Comparison of ENCODE assay signal across 8 cellular contexts in the genomic region with DNA sequence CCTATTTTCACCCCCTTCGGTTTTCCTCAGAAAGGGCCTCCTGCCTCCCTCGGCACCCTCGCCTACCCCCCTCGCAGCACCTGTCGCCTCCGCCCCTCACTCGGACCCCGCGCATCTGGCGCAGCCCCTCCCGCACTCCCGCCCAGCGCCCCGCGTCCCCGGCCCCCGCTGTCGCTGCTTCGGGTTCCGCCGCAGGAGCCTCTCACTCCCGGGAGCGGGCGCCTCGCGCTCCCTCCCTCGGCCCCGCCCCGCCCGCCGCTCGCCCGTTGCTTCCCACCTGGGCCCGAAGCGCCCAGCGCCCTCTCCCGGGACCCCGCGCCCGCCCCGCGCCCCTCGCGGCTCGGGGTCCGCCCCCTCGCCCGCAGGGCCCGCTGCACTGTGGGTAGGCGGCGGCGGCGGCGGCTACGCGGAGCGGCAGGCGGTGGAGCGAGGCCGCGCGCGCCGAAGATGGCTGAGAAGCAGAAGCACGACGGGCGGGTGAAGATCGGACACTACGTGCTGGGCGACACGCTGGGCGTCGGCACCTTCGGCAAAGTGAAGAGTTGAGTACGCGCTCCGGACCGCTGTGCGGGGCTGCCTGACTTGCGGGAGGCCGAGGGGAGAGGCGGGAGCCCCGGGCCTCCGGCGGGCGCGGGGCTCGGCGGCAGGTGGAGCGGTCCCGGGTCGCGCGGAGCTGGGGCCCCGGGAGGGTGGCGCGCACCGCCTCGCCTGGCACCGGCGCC. TPM values are rescaled to one million over a fixed set of nuclear protein-coding genes. Genes with fewer than 3 reads are reported as not detected.
DNase-seq lines count a peak whose midpoint lies in the region; FAIRE-seq and TF ChIP-seq lines count a peak whose summit lies in the region.

A gene (plus strand): TSS at position 374 of the 722 bp plus-strand sequence. CDS start 74 bp downstream, at position 448.

- peak within 1 kb of the TSS in 7 of 21 experiments; percentile 28 to 82 (median 63) for H3K27ac ChIP-seq in skin epidermis

- peak within 1 kb of the TSS; percentile 54 for H3K4me3 ChIP-seq in bronchial epithelial cell (ENCODE audit: low read depth, low read length)
- peak within 1 kb of the TSS; percentile 36 to 60 (median 46) for H3K4me3 ChIP-seq in skin epidermis

- peaks cover 4% of the 10 kb centered on the region for H3K27me3 ChIP-seq in bronchial epithelial cell (ENCODE audit: control insufficient read depth, insufficient read depth, low read length)

- DNase-seq in AG08395 (ENCODE audit: low spot score) (peak; percentile 26), GM13977 (ENCODE audit: low spot score) (peak; percentile 54), NCI-H2227 treated with DMSO at 0.1 percent for 48 hours (lab: John Stamatoyannopoulos, UW) (peak; percentile 72), bronchial epithelial cell (ENCODE audit: low read depth) (no peak), iris pigment epithelial cell (ENCODE audit: low read depth) (peak; percentile 32), KG1 (lab: John Stamatoyannopoulos, UW) (no peak)
- DNase-seq in effector CD4-positive, alpha-beta T cell: no peak

- TF ChIP-seq CTCF in GM13977 (IDR thresholded peaks at IDR 0.05; ENCODE audit: extremely low read depth, insufficient read depth, missing control alignments) (no peak), bronchial epithelial cell (IDR thresholded peaks at IDR 0.05; ENCODE audit: insufficient read depth, low read length, severe bottlenecking) (no peak)

- H3K36me3 ChIP-seq in bronchial epithelial cell (ENCODE audit: control insufficient read depth, insufficient read depth, low read length): no peaks in the 10 kb centered on the region

- in situ Hi-C loops in GM13977 (cut with MboI; ENCODE audit: low pct_unique_long_range_greater_than_20kb, low sequenced_read_pairs, unreplicated experiment): no loop called here

- FAIRE-seq in bronchial epithelial cell (lab: Jason Lieb, UNC): no peak

RNA-seq across cellular contexts. Expression of the gene that starts here (rescaled TPM):
- total RNA-seq in bronchial epithelial cell: 2.1 and 4.0 TPM in 2 replicates

Comparison
In these comparisons a context has a peak if more than half of its experiments do, and no peak if none do; other contexts are left out.
1. DNase-seq: peak in AG08395 (single experiment), GM13977 (single experiment), NCI-H2227 treated with DMSO at 0.1 percent for 48 hours (single experiment) and iris pigment epithelial cell (single experiment); none in bronchial epithelial cell (single experiment), effector CD4-positive, alpha-beta T cell (single experiment) and KG1 (single experiment).